ENCODE assay signal across 2 cellular contexts in the genomic region with DNA sequence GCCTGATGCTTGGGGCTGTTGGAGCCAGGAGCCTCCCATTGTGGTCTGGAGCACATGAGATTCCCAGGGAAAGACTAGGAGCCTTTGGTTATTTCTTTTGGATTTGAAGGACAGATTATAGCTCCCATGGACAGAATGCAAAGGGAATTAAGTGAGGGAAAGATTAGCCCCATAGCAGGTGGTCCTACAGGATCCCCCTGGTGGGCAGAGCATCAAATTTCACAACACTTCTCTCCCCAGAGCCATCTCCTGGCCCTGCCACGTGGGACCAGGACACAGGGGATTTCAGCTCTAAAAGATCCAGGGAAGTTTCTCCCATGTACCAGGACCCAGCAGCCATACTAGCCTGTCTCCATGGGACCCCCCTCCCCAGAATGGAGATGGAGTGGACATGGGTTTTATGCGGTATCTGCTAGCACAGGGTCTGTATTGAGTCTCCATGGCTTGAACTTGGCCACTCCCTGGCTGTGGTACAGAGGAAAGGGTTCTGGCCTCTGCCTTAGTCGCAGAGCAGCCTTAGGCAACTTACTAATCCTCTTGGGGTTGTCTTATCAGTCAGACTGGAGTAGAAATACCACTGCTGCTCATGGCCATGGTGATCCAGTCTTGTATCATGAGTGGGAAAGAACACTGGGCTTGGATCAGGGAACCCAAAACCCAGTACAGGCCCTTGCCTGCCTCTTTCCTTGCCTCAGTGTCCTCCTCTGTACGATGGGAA.
A peak's percentile ranks its signal among the peaks of the same experiment; 100 is the strongest.
TF ChIP-seq lines count a peak whose summit lies in the region.

No MANE protein-coding gene starts in this region.

TF ChIP-seq in GM23338, 12 proteins besides CTCF, POLR2A, EP300 and RAD21 (continued from another document):
- TF ChIP-seq, protein P1, sequence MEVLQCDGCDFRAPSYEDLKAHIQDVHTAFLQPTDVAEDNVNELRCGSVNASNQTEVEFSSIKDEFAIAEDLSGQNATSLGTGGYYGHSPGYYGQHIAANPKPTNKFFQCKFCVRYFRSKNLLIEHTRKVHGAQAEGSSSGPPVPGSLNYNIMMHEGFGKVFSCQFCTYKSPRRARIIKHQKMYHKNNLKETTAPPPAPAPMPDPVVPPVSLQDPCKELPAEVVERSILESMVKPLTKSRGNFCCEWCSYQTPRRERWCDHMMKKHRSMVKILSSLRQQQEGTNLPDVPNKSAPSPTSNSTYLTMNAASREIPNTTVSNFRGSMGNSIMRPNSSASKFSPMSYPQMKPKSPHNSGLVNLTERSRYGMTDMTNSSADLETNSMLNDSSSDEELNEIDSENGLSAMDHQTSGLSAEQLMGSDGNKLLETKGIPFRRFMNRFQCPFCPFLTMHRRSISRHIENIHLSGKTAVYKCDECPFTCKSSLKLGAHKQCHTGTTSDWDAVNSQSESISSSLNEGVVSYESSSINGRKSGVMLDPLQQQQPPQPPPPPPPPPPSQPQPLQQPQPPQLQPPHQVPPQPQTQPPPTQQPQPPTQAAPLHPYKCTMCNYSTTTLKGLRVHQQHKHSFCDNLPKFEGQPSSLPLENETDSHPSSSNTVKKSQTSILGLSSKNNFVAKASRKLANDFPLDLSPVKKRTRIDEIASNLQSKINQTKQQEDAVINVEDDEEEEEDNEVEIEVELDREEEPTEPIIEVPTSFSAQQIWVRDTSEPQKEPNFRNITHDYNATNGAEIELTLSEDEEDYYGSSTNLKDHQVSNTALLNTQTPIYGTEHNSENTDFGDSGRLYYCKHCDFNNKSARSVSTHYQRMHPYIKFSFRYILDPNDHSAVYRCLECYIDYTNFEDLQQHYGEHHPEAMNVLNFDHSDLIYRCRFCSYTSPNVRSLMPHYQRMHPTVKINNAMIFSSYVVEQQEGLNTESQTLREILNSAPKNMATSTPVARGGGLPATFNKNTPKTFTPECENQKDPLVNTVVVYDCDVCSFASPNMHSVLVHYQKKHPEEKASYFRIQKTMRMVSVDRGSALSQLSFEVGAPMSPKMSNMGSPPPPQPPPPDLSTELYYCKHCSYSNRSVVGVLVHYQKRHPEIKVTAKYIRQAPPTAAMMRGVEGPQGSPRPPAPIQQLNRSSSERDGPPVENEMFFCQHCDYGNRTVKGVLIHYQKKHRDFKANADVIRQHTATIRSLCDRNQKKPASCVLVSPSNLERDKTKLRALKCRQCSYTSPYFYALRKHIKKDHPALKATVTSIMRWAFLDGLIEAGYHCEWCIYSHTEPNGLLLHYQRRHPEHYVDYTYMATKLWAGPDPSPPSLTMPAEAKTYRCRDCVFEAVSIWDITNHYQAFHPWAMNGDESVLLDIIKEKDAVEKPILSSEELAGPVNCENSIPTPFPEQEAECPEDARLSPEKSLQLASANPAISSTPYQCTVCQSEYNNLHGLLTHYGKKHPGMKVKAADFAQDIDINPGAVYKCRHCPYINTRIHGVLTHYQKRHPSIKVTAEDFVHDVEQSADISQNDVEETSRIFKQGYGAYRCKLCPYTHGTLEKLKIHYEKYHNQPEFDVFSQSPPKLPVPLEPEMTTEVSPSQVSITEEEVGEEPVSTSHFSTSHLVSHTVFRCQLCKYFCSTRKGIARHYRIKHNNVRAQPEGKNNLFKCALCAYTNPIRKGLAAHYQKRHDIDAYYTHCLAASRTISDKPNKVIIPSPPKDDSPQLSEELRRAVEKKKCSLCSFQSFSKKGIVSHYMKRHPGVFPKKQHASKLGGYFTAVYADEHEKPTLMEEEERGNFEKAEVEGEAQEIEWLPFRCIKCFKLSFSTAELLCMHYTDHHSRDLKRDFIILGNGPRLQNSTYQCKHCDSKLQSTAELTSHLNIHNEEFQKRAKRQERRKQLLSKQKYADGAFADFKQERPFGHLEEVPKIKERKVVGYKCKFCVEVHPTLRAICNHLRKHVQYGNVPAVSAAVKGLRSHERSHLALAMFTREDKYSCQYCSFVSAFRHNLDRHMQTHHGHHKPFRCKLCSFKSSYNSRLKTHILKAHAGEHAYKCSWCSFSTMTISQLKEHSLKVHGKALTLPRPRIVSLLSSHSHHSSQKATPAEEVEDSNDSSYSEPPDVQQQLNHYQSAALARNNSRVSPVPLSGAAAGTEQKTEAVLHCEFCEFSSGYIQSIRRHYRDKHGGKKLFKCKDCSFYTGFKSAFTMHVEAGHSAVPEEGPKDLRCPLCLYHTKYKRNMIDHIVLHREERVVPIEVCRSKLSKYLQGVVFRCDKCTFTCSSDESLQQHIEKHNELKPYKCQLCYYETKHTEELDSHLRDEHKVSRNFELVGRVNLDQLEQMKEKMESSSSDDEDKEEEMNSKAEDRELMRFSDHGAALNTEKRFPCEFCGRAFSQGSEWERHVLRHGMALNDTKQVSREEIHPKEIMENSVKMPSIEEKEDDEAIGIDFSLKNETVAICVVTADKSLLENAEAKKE (CRISPR knock-in tag; IDR thresholded peaks at IDR 0.05) = no peak
- TF ChIP-seq CREB1 (CRISPR knock-in tag; IDR thresholded peaks at IDR 0.05; ENCODE audit: low read depth) (no peak), JUNB (IDR thresholded peaks at IDR 0.05; ENCODE audit: unreplicated experiment) (no peak), POLR2AphosphoS5 (IDR thresholded peaks at IDR 0.05; ENCODE audit: low read depth) (no peak)

TF ChIP-seq in H1, 55 proteins besides CTCF, POLR2A, EP300 and RAD21 (continued from another document):
- TF ChIP-seq NRF1 (IDR thresholded peaks at IDR 0.05; ENCODE audit: low read depth, low read length) = no peak
- TF ChIP-seq, protein P2, sequence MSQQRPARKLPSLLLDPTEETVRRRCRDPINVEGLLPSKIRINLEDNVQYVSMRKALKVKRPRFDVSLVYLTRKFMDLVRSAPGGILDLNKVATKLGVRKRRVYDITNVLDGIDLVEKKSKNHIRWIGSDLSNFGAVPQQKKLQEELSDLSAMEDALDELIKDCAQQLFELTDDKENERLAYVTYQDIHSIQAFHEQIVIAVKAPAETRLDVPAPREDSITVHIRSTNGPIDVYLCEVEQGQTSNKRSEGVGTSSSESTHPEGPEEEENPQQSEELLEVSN (IDR thresholded peaks at IDR 0.05) = no peak
- TF ChIP-seq, protein P3, sequence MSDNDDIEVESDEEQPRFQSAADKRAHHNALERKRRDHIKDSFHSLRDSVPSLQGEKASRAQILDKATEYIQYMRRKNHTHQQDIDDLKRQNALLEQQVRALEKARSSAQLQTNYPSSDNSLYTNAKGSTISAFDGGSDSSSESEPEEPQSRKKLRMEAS (IDR thresholded peaks at IDR 0.05) = peak; percentile 19; the same call in 1 of the 2 replicates
- no peak for TF ChIP-seq CBX8 (IDR thresholded peaks at IDR 0.05; ENCODE audit: borderline replicate concordance, low read depth, low read length)
- TF ChIP-seq POLR2AphosphoS5 (IDR thresholded peaks at IDR 0.05; ENCODE audit: low read depth, low read length) = no peak
TF ChIP-seq in H1: peak in this region for 1.
